In genomic region chr5:143331956-143332355, GRCh38 we compare ENCODE assay signal across 16 cellular contexts.
A peak's percentile ranks its signal among the peaks of the same experiment; 100 is the strongest.
DNase-seq lines count a peak whose midpoint lies in the region; ATAC-seq and TF ChIP-seq lines count a peak whose summit lies in the region.
"Had no signal": no experiment of that assay in that cellular context is flagged by ENCODE, and none has a peak within 500 bp of the region (broad histone marks: within the 10 kb centered on the region; RNA-seq: fewer than 3 reads in every experiment).

No MANE protein-coding gene starts in this region.

- peak overlapping the region; percentile 11 for H3K27ac Mint-ChIP-seq in activated T-cell treated with anti-CD3 and anti-CD28 coated beads, Interleukin-2, amount 50 U/mL, for 24 hours
- no peak overlapping the region for H3K27ac Mint-ChIP-seq in activated T-cell treated with anti-CD3 and anti-CD28 coated beads, Interleukin-2, amount 50 U/mL, for 72 hours
- H3K27ac Mint-ChIP-seq: CD8-positive, alpha-beta T cell; H9 had no signal

- no peaks in the 10 kb centered on the region for H3K27me3 ChIP-seq in adrenal gland

- H3K27ac ChIP-seq in adrenal gland, result no peak overlapping the region

- no peaks in the 10 kb centered on the region for H3K36me3 ChIP-seq in adrenal gland (replicated peaks in 1 of 2)

- no peaks in the 10 kb centered on the region for H3K9me3 ChIP-seq in adrenal gland (replicated peaks in 1 of 3)

- DNase-seq in activated T-cell treated with anti-CD3 and anti-CD28 coated beads, Interleukin-2, amount 50 U/mL, for 24 hours, result no peak
- no peak for DNase-seq in activated T-cell treated with anti-CD3 and anti-CD28 coated beads, Interleukin-2, amount 50 U/mL, for 72 hours
- DNase-seq in M059J (ENCODE audit: low read depth) (peak; percentile 10), kidney tubule cell (ENCODE audit: low spot score) (peak; percentile 26), T-helper 1 cell (no peak), adrenal gland (no peak)
- DNase-seq: CD8-positive, alpha-beta T cell; COR-L47; DMS153; DMS79 treated with DMSO at 0.1 percent for 48 hours; GDM1; GOT3; H9 had no signal

- no peak for TF ChIP-seq POLR2A in adrenal gland (IDR thresholded peaks at IDR 0.05)

- intact Hi-C loops in adrenal gland (cut with DNase I), result no loop called here

- H3K9me3 Mint-ChIP-seq in activated T-cell treated with anti-CD3 and anti-CD28 coated beads, Interleukin-2, amount 50 U/mL, for 24 hours, result peaks cover 7% of the 10 kb centered on the region
- H3K9me3 Mint-ChIP-seq in activated T-cell treated with anti-CD3 and anti-CD28 coated beads, Interleukin-2, amount 50 U/mL, for 72 hours, result peaks cover 7 to 13% of the 10 kb centered on the region in 2 donors

- H3K4me3 ChIP-seq in adrenal gland, result no peak overlapping the region

- peaks cover 0 to 16% of the 10 kb centered on the region in 2 donors for H3K4me1 ChIP-seq in adrenal gland (replicated peaks in 1 of 2)

- H3K36me3 Mint-ChIP-seq in activated T-cell treated with anti-CD3 and anti-CD28 coated beads, Interleukin-2, amount 50 U/mL, for 24 hours (ENCODE audit: low read depth), result peaks cover 63% of the 10 kb centered on the region
- peaks cover 13 to 27% of the 10 kb centered on the region in 2 donors for H3K36me3 Mint-ChIP-seq in activated T-cell treated with anti-CD3 and anti-CD28 coated beads, Interleukin-2, amount 50 U/mL, for 72 hours (ENCODE audit: insufficient read depth in 2 of 2)

- H3K27me3 Mint-ChIP-seq in activated T-cell treated with anti-CD3 and anti-CD28 coated beads, Interleukin-2, amount 50 U/mL, for 24 hours, result no peaks in the 10 kb centered on the region
- no peaks in the 10 kb centered on the region for H3K27me3 Mint-ChIP-seq in activated T-cell treated with anti-CD3 and anti-CD28 coated beads, Interleukin-2, amount 50 U/mL, for 72 hours (ENCODE audit: low read depth)

- peaks cover 59% of the 10 kb centered on the region for H3K4me1 Mint-ChIP-seq in activated T-cell treated with anti-CD3 and anti-CD28 coated beads, Interleukin-2, amount 50 U/mL, for 24 hours (ENCODE audit: low read depth)
- peaks cover 48% of the 10 kb centered on the region for H3K4me1 Mint-ChIP-seq in activated T-cell treated with anti-CD3 and anti-CD28 coated beads, Interleukin-2, amount 50 U/mL, for 72 hours (ENCODE audit: low read depth)
- H3K4me1 Mint-ChIP-seq: H9 had no signal

- no peak for TF ChIP-seq CTCF in adrenal gland (IDR thresholded peaks at IDR 0.05)

- no peak overlapping the region for H3K4me3 Mint-ChIP-seq in activated T-cell treated with anti-CD3 and anti-CD28 coated beads, Interleukin-2, amount 50 U/mL, for 24 hours
- no peak overlapping the region for H3K4me3 Mint-ChIP-seq in activated T-cell treated with anti-CD3 and anti-CD28 coated beads, Interleukin-2, amount 50 U/mL, for 72 hours
- H3K4me3 Mint-ChIP-seq: CD14-positive monocyte; CD8-positive, alpha-beta T cell; H9 had no signal

- ATAC-seq in activated T-cell treated with anti-CD3 and anti-CD28 coated beads, Interleukin-2, amount 50 U/mL, for 72 hours (replicated peaks in 1 of 2), result no peak
- ATAC-seq in GM21390 (IDR thresholded peaks at IDR 0.05; ENCODE audit: unreplicated experiment), result no peak
- ATAC-seq: CD8-positive, alpha-beta T cell; HepG2 had no signal

- WGBS in adrenal gland, 4 donors, result 77 to 91% (median 84%) methylated on average over 1 of the region's 1 CpG

Comparison
In these comparisons a context has a peak if more than half of its experiments do, and no peak if none do; other contexts are left out.
1. DNase-seq: peak in M059J (single experiment) and kidney tubule cell (single experiment); none in activated T-cell treated with anti-CD3 and anti-CD28 coated beads, Interleukin-2, amount 50 U/mL, for 24 hours (single experiment), activated T-cell treated with anti-CD3 and anti-CD28 coated beads, Interleukin-2, amount 50 U/mL, for 72 hours (0 of 2), T-helper 1 cell (0 of 5) and adrenal gland (0 of 7).